9 cellular contexts compared by ENCODE assay signal in the genomic region with DNA sequence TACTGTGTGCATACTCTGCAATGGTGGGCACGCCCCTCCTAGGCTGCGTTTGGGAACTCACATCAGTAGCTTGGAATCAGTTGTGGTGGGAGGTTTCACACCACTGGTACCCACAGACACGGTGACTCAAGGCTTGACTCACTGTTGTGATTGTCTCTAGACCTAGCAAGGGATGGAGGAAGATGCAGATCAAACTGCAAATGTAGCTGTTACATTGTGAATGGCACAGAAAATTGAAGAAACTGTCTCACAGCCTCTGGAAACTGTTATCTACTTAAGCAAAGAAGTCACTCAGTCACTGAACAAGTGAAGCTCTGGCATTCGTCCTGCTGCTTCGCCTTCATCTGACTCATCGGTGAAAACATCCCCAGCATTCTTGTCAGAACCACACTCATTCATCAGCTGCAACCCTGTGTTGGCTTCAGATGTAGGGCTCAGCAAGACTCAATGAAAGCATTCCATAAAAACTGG. TPM values are rescaled to one million over a fixed set of nuclear protein-coding genes. Genes with fewer than 3 reads are reported as not detected.
DNase-seq lines count a peak whose midpoint lies in the region; ATAC-seq, FAIRE-seq and TF ChIP-seq lines count a peak whose summit lies in the region.
"Had no signal": no experiment of that assay in that cellular context is flagged by ENCODE, and none has a peak within 500 bp of the region (broad histone marks: within the 10 kb centered on the region; RNA-seq: fewer than 3 reads in every experiment).

No MANE protein-coding gene starts in this region.

- peak overlapping the region; percentile 23 for H3K4me3 Mint-ChIP-seq in activated CD4-positive, alpha-beta memory T cell treated with anti-CD3 and anti-CD28 coated beads for 36 hours
- peak overlapping the region; percentile 67 to 73 for H3K4me3 Mint-ChIP-seq in effector memory CD8-positive, alpha-beta T cell
- H3K4me3 Mint-ChIP-seq: memory B cell had no signal

- no peaks in the 10 kb centered on the region for H3K36me3 Mint-ChIP-seq in activated CD4-positive, alpha-beta memory T cell treated with anti-CD3 and anti-CD28 coated beads for 36 hours
- peaks cover 29% of the 10 kb centered on the region for H3K36me3 Mint-ChIP-seq in effector memory CD8-positive, alpha-beta T cell (ENCODE audit: insufficient read depth)
- H3K36me3 Mint-ChIP-seq: memory B cell had no signal

- H3K9me3 Mint-ChIP-seq in activated CD4-positive, alpha-beta memory T cell treated with anti-CD3 and anti-CD28 coated beads for 36 hours, result no peaks in the 10 kb centered on the region
- no peaks in the 10 kb centered on the region for H3K9me3 Mint-ChIP-seq in effector memory CD8-positive, alpha-beta T cell
- H3K9me3 Mint-ChIP-seq: memory B cell had no signal

- no peak for FAIRE-seq in GM12891 (lab: Jason Lieb, UNC)

- intact Hi-C loops in activated CD4-positive, alpha-beta memory T cell treated with anti-CD3 and anti-CD28 coated beads for 36 hours (cut with micrococcal nuclease), result loop anchor here (5.0 kb wide), 3 partner anchors 151 to 589 kb away; no protein-coding TSS in a partner anchor

- H3K27me3 Mint-ChIP-seq in activated CD4-positive, alpha-beta memory T cell treated with anti-CD3 and anti-CD28 coated beads for 36 hours, result peaks cover 7% of the 10 kb centered on the region
- H3K27me3 Mint-ChIP-seq in effector memory CD8-positive, alpha-beta T cell, result peaks cover 0 to 5% of the 10 kb centered on the region in 2 donors

- TF ChIP-seq POLR2A in GM12891 (IDR thresholded peaks at IDR 0.05; ENCODE audit: low read depth, low read length), result no peak

- peaks cover 48% of the 10 kb centered on the region for H3K4me1 Mint-ChIP-seq in activated CD4-positive, alpha-beta memory T cell treated with anti-CD3 and anti-CD28 coated beads for 36 hours (ENCODE audit: low read depth)
- peaks cover 49 to 54% of the 10 kb centered on the region in 2 donors for H3K4me1 Mint-ChIP-seq in effector memory CD8-positive, alpha-beta T cell (ENCODE audit: low read depth in 2 of 2)

- DNase-seq in HK-2 (ENCODE audit: unreplicated experiment) (peak; percentile 46), GM12891 (ENCODE audit: insufficient read length, low spot score) (no peak), cortex of kidney (lab: John Stamatoyannopoulos, UW) (no peak)
- DNase-seq in activated CD4-positive, alpha-beta memory T cell treated with anti-CD3 and anti-CD28 coated beads for 36 hours, result peak; percentile 90
- peak; percentile 83 to 85 (median 84) for DNase-seq in effector memory CD8-positive, alpha-beta T cell
- peak; percentile 31 for DNase-seq in stimulated activated CD4-positive, alpha-beta T cell treated with anti-CD3 and anti-CD28 coated beads, Interleukin-15, amount 100 ng/mL, for 1 hour (ENCODE audit: low read depth in 1 of 2, low spot score in 1 of 2)

- POLR2A ChIA-PET in activated CD4-positive, alpha-beta memory T cell treated with anti-CD3 and anti-CD28 coated beads for 36 hours (lab: Charles Lee), result interaction anchor here (1.2 kb wide), 1 partner anchor 590 kb away, joined by 4 read pairs; no protein-coding TSS in a partner anchor

- peak; percentile 77 for ATAC-seq in effector memory CD8-positive, alpha-beta T cell (replicated peaks)
- ATAC-seq in HG02623 (IDR thresholded peaks at IDR 0.05; ENCODE audit: unreplicated experiment), result no peak
- ATAC-seq in GM19455 (IDR thresholded peaks at IDR 0.05; ENCODE audit: unreplicated experiment), result no peak

- CTCF ChIA-PET in activated CD4-positive, alpha-beta memory T cell treated with anti-CD3 and anti-CD28 coated beads for 36 hours (lab: Charles Lee), result interaction anchor here (0.7 to 2.0 kb wide), 5 partner anchors 8 to 90 kb away, joined by 3 to 6 read pairs (median 4); no protein-coding TSS in a partner anchor

- H3K27ac Mint-ChIP-seq in activated CD4-positive, alpha-beta memory T cell treated with anti-CD3 and anti-CD28 coated beads for 36 hours, result peak overlapping the region; percentile 66
- H3K27ac Mint-ChIP-seq in effector memory CD8-positive, alpha-beta T cell, result peak overlapping the region; percentile 85 to 91
- H3K27ac Mint-ChIP-seq: memory B cell had no signal

TF ChIP-seq in GM12891, 5 proteins besides CTCF, POLR2A, EP300 and RAD21:
- TF ChIP-seq SPI1 (IDR thresholded peaks at IDR 0.05; ENCODE audit: low read depth, low read length) (no peak), TAF1 (IDR thresholded peaks at IDR 0.05; ENCODE audit: low read depth, low read length) (no peak), PAX5 (IDR thresholded peaks at IDR 0.05; ENCODE audit: insufficient read depth, low read length, severe bottlenecking) (no peak), POU2F2 (IDR thresholded peaks at IDR 0.05; ENCODE audit: low read depth, low read length) (no peak), POLR2AphosphoS5 (IDR thresholded peaks at IDR 0.05; ENCODE audit: low read depth, low read length) (no peak)
TF ChIP-seq in GM12891: peak in this region for 0.

RNA-seq across cellular contexts. Expression of a gene that starts 59.5 kb away (rescaled TPM):
- total RNA-seq in activated CD4-positive, alpha-beta memory T cell treated with anti-CD3 and anti-CD28 coated beads for 36 hours, result 10 to 100 TPM; 14.3 TPM
- 8.8 TPM for polyA plus RNA-seq in GM12891 (2012; ENCODE audit: low read depth, missing spikeins)

Comparison
In these comparisons a context has a peak if more than half of its experiments do, and no peak if none do; other contexts are left out.
1. DNase-seq: peak in HK-2 (single experiment), activated CD4-positive, alpha-beta memory T cell treated with anti-CD3 and anti-CD28 coated beads for 36 hours (single experiment), effector memory CD8-positive, alpha-beta T cell (3 of 3) and stimulated activated CD4-positive, alpha-beta T cell treated with anti-CD3 and anti-CD28 coated beads, Interleukin-15, amount 100 ng/mL, for 1 hour (2 of 2); none in GM12891 (single experiment) and cortex of kidney (single experiment).